Comparison of ENCODE assay signal across 15 cellular contexts in the genomic region with DNA sequence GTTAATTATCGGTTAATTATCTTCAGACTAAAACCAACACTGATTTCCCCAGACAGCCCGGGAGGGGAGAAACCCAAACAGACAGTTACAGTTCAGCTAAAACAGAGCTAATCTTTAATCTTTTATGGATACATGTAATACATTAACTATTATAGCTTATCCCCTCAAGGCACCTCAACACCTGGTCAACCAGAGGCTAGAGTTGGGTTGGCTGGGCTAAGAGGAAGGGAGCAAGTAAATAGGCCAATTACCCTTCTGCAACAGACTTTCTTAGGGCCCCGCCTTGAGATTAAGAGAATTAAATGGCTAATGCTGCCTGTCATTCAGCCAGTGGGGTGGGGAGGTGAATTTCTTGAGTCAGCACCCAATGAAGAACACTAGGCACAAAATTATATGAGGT. TPM values are rescaled to one million over a fixed set of nuclear protein-coding genes. Genes with fewer than 3 reads are reported as not detected.
DNase-seq lines count a peak whose midpoint lies in the region; ATAC-seq and TF ChIP-seq lines count a peak whose summit lies in the region.
"Had no signal": no experiment of that assay in that cellular context is flagged by ENCODE, and none has a peak within 500 bp of the region (broad histone marks: within the 10 kb centered on the region; RNA-seq: fewer than 3 reads in every experiment).

No MANE protein-coding gene starts in this region.

- WGBS in hepatocyte (ENCODE audit: low lambda C conversion rate, missing lambda C conversion rate): 46% methylated on average over 3 of the region's 3 CpGs

- no peak for TF ChIP-seq CTCF in hepatocyte (IDR thresholded peaks at IDR 0.05; ENCODE audit: poor library complexity)
- TF ChIP-seq CTCF in GM13977 (IDR thresholded peaks at IDR 0.05; ENCODE audit: extremely low read depth, insufficient read depth, missing control alignments): no peak

- H3K27ac ChIP-seq in Karpas-422 (ENCODE audit: low read length): no peak overlapping the region
- peak overlapping the region; percentile 66 for H3K27ac ChIP-seq in hepatocyte
- H3K27ac ChIP-seq: epithelial cell of prostate, psoas muscle had no signal

- H3K36me3 ChIP-seq in Karpas-422 (ENCODE audit: insufficient read depth, low read length) (no peaks in the 10 kb centered on the region), hepatocyte (replicated peaks; ENCODE audit: insufficient read depth, low read depth) (no peaks in the 10 kb centered on the region)

- peak; percentile 34 for DNase-seq in COLO668 (lab: John Stamatoyannopoulos, UW; ENCODE audit: unreplicated experiment)
- peak; percentile 42 for DNase-seq in Karpas-422
- DNase-seq in hepatocyte (ENCODE audit: low spot score): peak; percentile 81
- no peak for DNase-seq in GM13977 (ENCODE audit: low spot score)
- DNase-seq in GDM1 (lab: John Stamatoyannopoulos, UW): no peak
- DNase-seq in NCI-H2196 treated with DMSO at 0.1 percent for 48 hours (lab: John Stamatoyannopoulos, UW; ENCODE audit: unreplicated experiment): no peak
- DNase-seq: activated CD4-positive, alpha-beta T cell treated with anti-CD3 and anti-CD28 coated beads, Interleukin-2, amount 50 U/mL, for 4 hours; AML-193; NCI-H2029 treated with DMSO at 0.1 percent for 48 hours; psoas muscle; T-helper 1 cell had no signal

- in situ Hi-C loops in GM13977 (cut with MboI; ENCODE audit: low pct_unique_long_range_greater_than_20kb, low sequenced_read_pairs, unreplicated experiment): no loop called here

- H3K4me1 ChIP-seq in Karpas-422 (ENCODE audit: low read length) (peaks cover 8% of the 10 kb centered on the region), hepatocyte (ENCODE audit: insufficient read depth) (peaks cover 13% of the 10 kb centered on the region)
- H3K4me1 ChIP-seq: psoas muscle had no signal

- H3K9me3 ChIP-seq in Karpas-422 (ENCODE audit: low read length): no peaks in the 10 kb centered on the region
- H3K9me3 ChIP-seq in hepatocyte (ENCODE audit: low read depth): no peaks in the 10 kb centered on the region
- H3K9me3 ChIP-seq: psoas muscle had no signal

- no peaks in the 10 kb centered on the region for H3K79me2 ChIP-seq in Karpas-422 (ENCODE audit: low read length)
- no peaks in the 10 kb centered on the region for H3K79me2 ChIP-seq in hepatocyte

- ATAC-seq in GM21423 (IDR thresholded peaks at IDR 0.05; ENCODE audit: unreplicated experiment) (peak; percentile 60), HG03521 (IDR thresholded peaks at IDR 0.05; ENCODE audit: unreplicated experiment) (no peak)
- ATAC-seq: psoas muscle; stimulated activated memory B cell treated with anti-CD40 and anti-IgM and Interleukin-4, amounts not matched to agents 10 μg/mL and 1 μg/mL and 100 μg/mL, for 72 hours had no signal

- H3K4me3 ChIP-seq in Karpas-422 (ENCODE audit: low read length): no peak overlapping the region
- no peak overlapping the region for H3K4me3 ChIP-seq in hepatocyte
- H3K4me3 ChIP-seq: psoas muscle had no signal

- H3K4me2 ChIP-seq in Karpas-422 (ENCODE audit: low read depth, low read length, poor library complexity, severe bottlenecking) (no peak overlapping the region), hepatocyte (no peak overlapping the region)

- H4K20me1 ChIP-seq in Karpas-422 (ENCODE audit: insufficient read depth, low read depth, low read length): no peaks in the 10 kb centered on the region
- H4K20me1 ChIP-seq in hepatocyte (ENCODE audit: insufficient read depth, poor library complexity, severe bottlenecking): no peaks in the 10 kb centered on the region

- no peak overlapping the region for H3K9ac ChIP-seq in Karpas-422 (ENCODE audit: low read length)

- no peaks in the 10 kb centered on the region for H3K27me3 ChIP-seq in Karpas-422 (ENCODE audit: low read length)
- no peaks in the 10 kb centered on the region for H3K27me3 ChIP-seq in hepatocyte

- H3K9me2 ChIP-seq in Karpas-422 (replicated peaks; ENCODE audit: insufficient read depth, low read length) (no peaks in the 10 kb centered on the region), hepatocyte (replicated peaks; ENCODE audit: insufficient read depth) (no peaks in the 10 kb centered on the region)

- no peak overlapping the region for H2AFZ ChIP-seq in Karpas-422 (ENCODE audit: low read length)
- no peak overlapping the region for H2AFZ ChIP-seq in hepatocyte

RNA-seq across cellular contexts. Expression of a gene that starts 6.6 kb away (rescaled TPM):
- total RNA-seq in Karpas-422 (2014; rRNA removed; shearing (Covaris generic); ENCODE audit: low replicate concordance): 27.6 and 29.4 TPM in 2 replicates
- 17.1 and 26.0 TPM in 2 replicates for total RNA-seq in hepatocyte
- 13.2 and 14.7 TPM in 2 replicates for polyA plus RNA-seq in hepatocyte

RNA-seq across cellular contexts. Expression of a gene that starts 47.3 kb away (rescaled TPM):
- 8.5 and 10.0 TPM in 2 replicates for total RNA-seq in Karpas-422 (2014; rRNA removed; shearing (Covaris generic); ENCODE audit: low replicate concordance)
- total RNA-seq in hepatocyte: 18.5 and 21.5 TPM in 2 replicates
- polyA plus RNA-seq in hepatocyte: 19.1 and 22.1 TPM in 2 replicates

Comparison
In these comparisons a context has a peak if more than half of its experiments do, and no peak if none do; other contexts are left out.
1. DNase-seq: peak in COLO668 (single experiment), Karpas-422 (single experiment) and hepatocyte (single experiment); none in GM13977 (single experiment), GDM1 (single experiment) and NCI-H2196 treated with DMSO at 0.1 percent for 48 hours (single experiment).